Comparison of ENCODE assay signal across 18 cellular contexts in genomic region chr15:68325721-68326120, GRCh38. TPM values are rescaled to one million over a fixed set of nuclear protein-coding genes. Genes with fewer than 3 reads are reported as not detected.
DNase-seq lines count a peak whose midpoint lies in the region; ATAC-seq and TF ChIP-seq lines count a peak whose summit lies in the region.
"Had no signal": no experiment of that assay in that cellular context is flagged by ENCODE, and none has a peak within 500 bp of the region (broad histone marks: within the 10 kb centered on the region; RNA-seq: fewer than 3 reads in every experiment).

No MANE protein-coding gene starts in this region.

- H3K27me3 ChIP-seq in aorta (ENCODE audit: control insufficient read depth in 1 of 2, insufficient read depth in 2 of 2, low read length in 1 of 2), result no peaks in the 10 kb centered on the region

- H3K36me3 ChIP-seq in aorta (ENCODE audit: control insufficient read depth in 1 of 2, insufficient read depth in 2 of 2, low read length in 1 of 2), result peaks cover 9 to 13% of the 10 kb centered on the region in 2 donors

- intact Hi-C loops in activated CD8-positive, alpha-beta T cell treated with anti-CD3 and anti-CD28 coated beads for 36 hours (cut with micrococcal nuclease), result no loop called here
- intact Hi-C loops in aorta (cut with DNase I), result no loop called here

- POLR2A ChIA-PET in activated CD8-positive, alpha-beta T cell treated with anti-CD3 and anti-CD28 coated beads, Interleukin-2, amount 10 ng/mL, durations not matched to agents 7 days and 5 days (lab: Charles Lee), result no interaction called here
- POLR2A ChIA-PET in activated CD8-positive, alpha-beta T cell treated with anti-CD3 and anti-CD28 coated beads for 36 hours (lab: Charles Lee), result no interaction called here

- H3K27ac Mint-ChIP-seq in activated CD8-positive, alpha-beta T cell treated with anti-CD3 and anti-CD28 coated beads, Interleukin-2, amount 10 ng/mL, durations not matched to agents 7 days and 5 days, result peak overlapping the region; percentile 85
- H3K27ac Mint-ChIP-seq in activated CD8-positive, alpha-beta T cell treated with anti-CD3 and anti-CD28 coated beads for 36 hours, result no peak overlapping the region
- H3K27ac Mint-ChIP-seq in chondrocyte (ENCODE audit: unreplicated experiment), result peak overlapping the region; percentile 83

- no peaks in the 10 kb centered on the region for H3K9me3 Mint-ChIP-seq in activated CD8-positive, alpha-beta T cell treated with anti-CD3 and anti-CD28 coated beads, Interleukin-2, amount 10 ng/mL, durations not matched to agents 7 days and 5 days (ENCODE audit: insufficient read depth)
- H3K9me3 Mint-ChIP-seq in activated CD8-positive, alpha-beta T cell treated with anti-CD3 and anti-CD28 coated beads for 36 hours, result no peaks in the 10 kb centered on the region
- H3K9me3 Mint-ChIP-seq in chondrocyte (ENCODE audit: low read depth), result no peaks in the 10 kb centered on the region

- no peak overlapping the region for H3K4me3 Mint-ChIP-seq in activated CD8-positive, alpha-beta T cell treated with anti-CD3 and anti-CD28 coated beads, Interleukin-2, amount 10 ng/mL, durations not matched to agents 7 days and 5 days
- no peak overlapping the region for H3K4me3 Mint-ChIP-seq in activated CD8-positive, alpha-beta T cell treated with anti-CD3 and anti-CD28 coated beads for 36 hours
- H3K4me3 Mint-ChIP-seq in chondrocyte (ENCODE audit: unreplicated experiment), result no peak overlapping the region

- no peaks in the 10 kb centered on the region for H3K9me3 ChIP-seq in aorta (ENCODE audit: control insufficient read depth, low read length)
- H3K9me3 ChIP-seq: Caco-2 had no signal

- CTCF ChIA-PET in activated CD8-positive, alpha-beta T cell treated with anti-CD3 and anti-CD28 coated beads, Interleukin-2, amount 10 ng/mL, durations not matched to agents 7 days and 5 days (lab: Charles Lee), result interaction anchor here (1.2 to 1.7 kb wide), 3 partner anchors 18 to 73 kb away, joined by 3 to 6 read pairs (median 3); no protein-coding TSS in a partner anchor
- CTCF ChIA-PET in activated CD8-positive, alpha-beta T cell treated with anti-CD3 and anti-CD28 coated beads for 36 hours (lab: Charles Lee), result interaction anchor here (2.1 kb wide), 1 partner anchor 19 kb away, joined by 9 read pairs; no protein-coding TSS in a partner anchor

- no peak for ATAC-seq in activated CD8-positive, alpha-beta T cell treated with anti-CD3 and anti-CD28 coated beads, Interleukin-2, amount 10 ng/mL, durations not matched to agents 7 days and 5 days
- no peak for ATAC-seq in activated CD8-positive, alpha-beta T cell treated with anti-CD3 and anti-CD28 coated beads for 36 hours
- ATAC-seq in aorta (ENCODE audit: low FRiP score), result peak; percentile 39
- ATAC-seq in GM21717 (IDR thresholded peaks at IDR 0.05; ENCODE audit: unreplicated experiment), result no peak
- ATAC-seq in GM19452 (IDR thresholded peaks at IDR 0.05; ENCODE audit: unreplicated experiment), result no peak
- ATAC-seq: PC-3 had no signal

- H3K4me3 ChIP-seq in aorta (ENCODE audit: low read length in 2 of 2), result no peak overlapping the region

- peaks cover 2 to 3% of the 10 kb centered on the region in 2 donors for H3K4me1 ChIP-seq in aorta (ENCODE audit: control insufficient read depth in 1 of 2, insufficient read depth in 2 of 2, low read length in 2 of 2)
- H3K4me1 ChIP-seq: Caco-2 had no signal

- no peak for TF ChIP-seq CTCF in activated CD8-positive, alpha-beta T cell treated with anti-CD3 and anti-CD28 coated beads for 36 hours (IDR thresholded peaks at IDR 0.05)
- TF ChIP-seq CTCF in chondrocyte (IDR thresholded peaks at IDR 0.05), result no peak

- H3K36me3 Mint-ChIP-seq in activated CD8-positive, alpha-beta T cell treated with anti-CD3 and anti-CD28 coated beads, Interleukin-2, amount 10 ng/mL, durations not matched to agents 7 days and 5 days (ENCODE audit: low read depth), result no peaks in the 10 kb centered on the region
- no peaks in the 10 kb centered on the region for H3K36me3 Mint-ChIP-seq in activated CD8-positive, alpha-beta T cell treated with anti-CD3 and anti-CD28 coated beads for 36 hours (ENCODE audit: low read depth)
- peaks cover 72% of the 10 kb centered on the region for H3K36me3 Mint-ChIP-seq in chondrocyte (ENCODE audit: low read depth)

- H3K27ac ChIP-seq in aorta (ENCODE audit: low read depth in 1 of 2, low read length in 2 of 2), result peak overlapping the region; percentile 15 to 66
- H3K27ac ChIP-seq: RWPE1 had no signal

- H3K27me3 Mint-ChIP-seq in activated CD8-positive, alpha-beta T cell treated with anti-CD3 and anti-CD28 coated beads, Interleukin-2, amount 10 ng/mL, durations not matched to agents 7 days and 5 days (ENCODE audit: low read depth), result peaks cover 8% of the 10 kb centered on the region
- H3K27me3 Mint-ChIP-seq in activated CD8-positive, alpha-beta T cell treated with anti-CD3 and anti-CD28 coated beads for 36 hours, result peaks cover 2% of the 10 kb centered on the region
- H3K27me3 Mint-ChIP-seq in chondrocyte (ENCODE audit: low read depth), result no peaks in the 10 kb centered on the region

- H3K4me1 Mint-ChIP-seq in activated CD8-positive, alpha-beta T cell treated with anti-CD3 and anti-CD28 coated beads, Interleukin-2, amount 10 ng/mL, durations not matched to agents 7 days and 5 days (ENCODE audit: low read depth), result peaks cover 38% of the 10 kb centered on the region
- peaks cover 28% of the 10 kb centered on the region for H3K4me1 Mint-ChIP-seq in activated CD8-positive, alpha-beta T cell treated with anti-CD3 and anti-CD28 coated beads for 36 hours (ENCODE audit: low read depth)
- peaks cover 59% of the 10 kb centered on the region for H3K4me1 Mint-ChIP-seq in chondrocyte (ENCODE audit: low read depth)

- DNase-seq in activated CD8-positive, alpha-beta T cell treated with anti-CD3 and anti-CD28 coated beads, Interleukin-2, amount 10 ng/mL, durations not matched to agents 7 days and 5 days, result no peak
- no peak for DNase-seq in activated CD8-positive, alpha-beta T cell treated with anti-CD3 and anti-CD28 coated beads for 36 hours
- DNase-seq in M059J (ENCODE audit: low read depth), result peak; percentile 15
- DNase-seq in chondrocyte (ENCODE audit: low spot score), result no peak
- peak; percentile 79 to 87 for DNase-seq in aorta
- DNase-seq: Caco-2, HCEC 1CT, IMR-90, Karpas-422, NCI-H1417, NCI-H187 treated with DMSO at 0.1 percent for 48 hours, NCI-H2171 treated with DMSO at 0.1 percent for 48 hours, NCI-H446 treated with DMSO at 0.1 percent for 48 hours, NCI-H748 treated with DMSO at 0.1 percent for 48 hours, PC-3 had no signal

- 31 to 32% methylated on average over 4 of the region's 4 CpGs for WGBS in aorta, 2 donors

RNA-seq across cellular contexts. Expression of gene FEM1B, which starts 48.2 kb away (rescaled TPM):
- 10 to 100 TPM; 45.1 to 50.7 TPM for total RNA-seq in activated CD8-positive, alpha-beta T cell treated with anti-CD3 and anti-CD28 coated beads, Interleukin-2, amount 10 ng/mL, durations not matched to agents 7 days and 5 days
- total RNA-seq in activated CD8-positive, alpha-beta T cell treated with anti-CD3 and anti-CD28 coated beads for 36 hours, result 10 to 100 TPM; 37.1 to 44.4 TPM
- total RNA-seq in M059J (2014; rRNA removed; shearing (Covaris generic)), result 18.1 and 26.0 TPM in 2 replicates
- 46.0 to 52.7 TPM (median 49.1 TPM) in 3 replicates for total RNA-seq in chondrocyte
- total RNA-seq in aorta, result 10 to 100 TPM; 76.0 to 96.3 TPM
- polyA plus RNA-seq in aorta, result 10 to 100 TPM; 11.3 to 14.2 TPM

Comparison
In these comparisons a context has a peak if more than half of its experiments do, and no peak if none do; other contexts are left out.
1. DNase-seq: peak in M059J (single experiment) and aorta (2 of 2); none in activated CD8-positive, alpha-beta T cell treated with anti-CD3 and anti-CD28 coated beads, Interleukin-2, amount 10 ng/mL, durations not matched to agents 7 days and 5 days (single experiment), activated CD8-positive, alpha-beta T cell treated with anti-CD3 and anti-CD28 coated beads for 36 hours (single experiment) and chondrocyte (single experiment).